Comparison of ENCODE assay signal across 35 cellular contexts in genomic region chr4:93217423-93217822, GRCh38.
"Had no signal": no experiment of that assay in that cellular context is flagged by ENCODE, and none has a peak within 500 bp of the region (broad histone marks: within the 10 kb centered on the region; RNA-seq: fewer than 3 reads in every experiment).

No MANE protein-coding gene starts in this region.

- H3K27me3 ChIP-seq: adrenal gland, ascending aorta, brain microvascular endothelial cell, dorsolateral prefrontal cortex, gastroesophageal sphincter, hepatocyte, pancreas, vagina had no signal

- H3K9me3 Mint-ChIP-seq: activated naive CD4-positive, alpha-beta T cell treated with anti-CD3 and anti-CD28 coated beads for 36 hours; activated T-helper 1 cell treated with anti-CD3 and anti-CD28 coated beads, Interleukin-12 subunit alpha, Interleukin-12 subunit beta, Interleukin-2, Interleukin-4 antibody, amounts not matched to agents 30 ng/mL and 10 ng/mL and 1 ng/mL, durations not matched to agents 14 hours and 24 hours and 36 hours; stimulated activated naive CD8-positive, alpha-beta T cell treated with anti-CD3 and anti-CD28 coated beads, Interleukin-15, amount 100 ng/mL, for 72 hours; type B pancreatic cell had no signal

- H3K4me1 ChIP-seq: adrenal gland, ascending aorta, gastroesophageal sphincter, left ventricle myocardium inferior, pancreas, prostate gland, vagina had no signal

- H3K27ac ChIP-seq: adrenal gland, ascending aorta, brain microvascular endothelial cell, coronary artery, dorsolateral prefrontal cortex, gastroesophageal sphincter, hepatocyte, left ventricle myocardium inferior, pancreas, prostate gland, skin epidermis, vagina had no signal

- H3K9me3 ChIP-seq: adrenal gland, ascending aorta, gastroesophageal sphincter, left ventricle myocardium inferior, mucosa of descending colon, pancreas, prostate gland, vagina had no signal

- H3K4me3 Mint-ChIP-seq: activated naive CD4-positive, alpha-beta T cell treated with anti-CD3 and anti-CD28 coated beads for 36 hours; activated naive CD8-positive, alpha-beta T cell treated with anti-CD3 and anti-CD28 coated beads for 36 hours; activated T-helper 1 cell treated with anti-CD3 and anti-CD28 coated beads, Interleukin-12 subunit alpha, Interleukin-12 subunit beta, Interleukin-2, Interleukin-4 antibody, amounts not matched to agents 30 ng/mL and 10 ng/mL and 1 ng/mL, durations not matched to agents 14 hours and 24 hours and 36 hours; natural killer cell treated with Interleukin-12 subunit alpha and Interleukin-12 subunit beta and Interleukin-15 and Interleukin-18, amount 100 ng/mL, for 72 hours; stimulated activated memory B cell treated with anti-CD40 and anti-IgM and Interleukin-4, amounts not matched to agents 10 μg/mL and 1 μg/mL and 100 μg/mL, for 72 hours; stimulated activated naive CD8-positive, alpha-beta T cell treated with anti-CD3 and anti-CD28 coated beads, Interleukin-15, amount 100 ng/mL, for 72 hours; T-helper 2 cell treated with Interferon-gamma antibody and Interleukin-4, amounts not matched to agents 5 μg/mL and 100 μg/mL, for 36 hours; type B pancreatic cell had no signal

- H3K27me3 Mint-ChIP-seq: activated naive CD8-positive, alpha-beta T cell treated with anti-CD3 and anti-CD28 coated beads for 36 hours; natural killer cell treated with Interleukin-12 subunit alpha and Interleukin-12 subunit beta and Interleukin-15 and Interleukin-18, amount 100 ng/mL, for 72 hours; stimulated activated memory B cell treated with anti-CD40 and anti-IgM and Interleukin-4, amounts not matched to agents 10 μg/mL and 1 μg/mL and 100 μg/mL, for 72 hours; stimulated activated naive CD8-positive, alpha-beta T cell treated with anti-CD3 and anti-CD28 coated beads, Interleukin-15, amount 100 ng/mL, for 72 hours; type B pancreatic cell had no signal

- H3K36me3 Mint-ChIP-seq: activated naive CD8-positive, alpha-beta T cell treated with anti-CD3 and anti-CD28 coated beads for 36 hours; natural killer cell treated with Interleukin-12 subunit alpha and Interleukin-12 subunit beta and Interleukin-15 and Interleukin-18, amount 100 ng/mL, for 72 hours; stimulated activated memory B cell treated with anti-CD40 and anti-IgM and Interleukin-4, amounts not matched to agents 10 μg/mL and 1 μg/mL and 100 μg/mL, for 72 hours; type B pancreatic cell had no signal

- H3K4me3 ChIP-seq: adrenal gland, ascending aorta, coronary artery, dorsolateral prefrontal cortex, gastroesophageal sphincter, hepatocyte, left ventricle myocardium inferior, lung, mucosa of descending colon, pancreas, prostate gland, skin epidermis, vagina had no signal

- DNase-seq: activated CD4-positive, alpha-beta T cell treated with anti-CD3 and anti-CD28 coated beads for 4 hours; activated CD4-positive, alpha-beta T cell treated with anti-CD3 and anti-CD28 coated beads, Interleukin-2, amount 50 U/mL, for 48 hours; activated CD8-positive, alpha-beta memory T cell treated with anti-CD3 and anti-CD28 coated beads, Interleukin-2, amount 50 U/mL, for 4 hours; activated effector memory CD4-positive, alpha-beta T cell treated with anti-CD3 and anti-CD28 coated beads, Interleukin-2, amount 50 U/mL, for 16 hours; activated naive CD4-positive, alpha-beta T cell treated with anti-CD3 and anti-CD28 coated beads for 36 hours; activated naive CD8-positive, alpha-beta T cell treated with anti-CD3 and anti-CD28 coated beads for 36 hours; activated T-cell treated with anti-CD3 and anti-CD28 coated beads, Interleukin-2, amount 50 U/mL, for 1 hour; adrenal gland; brain microvascular endothelial cell; dorsolateral prefrontal cortex; effector memory CD4-positive, alpha-beta T cell; erythroblast; islet precursor cell; left ventricle myocardium inferior; mucosa of descending colon; nucleus accumbens; pancreas; retina; stimulated activated CD4-positive, alpha-beta T cell treated with anti-CD3 and anti-CD28 coated beads, Interleukin-4, amount 100 ng/mL, for 24 hours; stimulated activated CD8-positive, alpha-beta memory T cell treated with anti-CD3 and anti-CD28 coated beads, Interleukin-4, amount 100 ng/mL, for 48 hours; stimulated activated naive CD8-positive, alpha-beta T cell treated with anti-CD3 and anti-CD28 coated beads, Interleukin-15, amount 100 ng/mL, for 72 hours; substantia nigra had no signal

- H3K4me1 Mint-ChIP-seq: activated naive CD8-positive, alpha-beta T cell treated with anti-CD3 and anti-CD28 coated beads for 36 hours; stimulated activated memory B cell treated with anti-CD40 and anti-IgM and Interleukin-4, amounts not matched to agents 10 μg/mL and 1 μg/mL and 100 μg/mL, for 72 hours; stimulated activated naive CD8-positive, alpha-beta T cell treated with anti-CD3 and anti-CD28 coated beads, Interleukin-15, amount 100 ng/mL, for 72 hours had no signal

- H3K27ac Mint-ChIP-seq: activated naive CD4-positive, alpha-beta T cell treated with anti-CD3 and anti-CD28 coated beads for 36 hours; activated naive CD8-positive, alpha-beta T cell treated with anti-CD3 and anti-CD28 coated beads for 36 hours; activated T-helper 1 cell treated with anti-CD3 and anti-CD28 coated beads, Interleukin-12 subunit alpha, Interleukin-12 subunit beta, Interleukin-2, Interleukin-4 antibody, amounts not matched to agents 30 ng/mL and 10 ng/mL and 1 ng/mL, durations not matched to agents 14 hours and 24 hours and 36 hours; natural killer cell treated with Interleukin-12 subunit alpha and Interleukin-12 subunit beta and Interleukin-15 and Interleukin-18, amount 100 ng/mL, for 72 hours; stimulated activated memory B cell treated with anti-CD40 and anti-IgM and Interleukin-4, amounts not matched to agents 10 μg/mL and 1 μg/mL and 100 μg/mL, for 72 hours; stimulated activated naive CD8-positive, alpha-beta T cell treated with anti-CD3 and anti-CD28 coated beads, Interleukin-15, amount 100 ng/mL, for 72 hours; T-helper 2 cell treated with Interferon-gamma antibody and Interleukin-4, amounts not matched to agents 5 μg/mL and 100 μg/mL, for 36 hours; type B pancreatic cell had no signal

- H3K36me3 ChIP-seq: adrenal gland, ascending aorta, brain microvascular endothelial cell, gastroesophageal sphincter, left ventricle myocardium inferior, pancreas, prostate gland, vagina had no signal
